In the genomic region with DNA sequence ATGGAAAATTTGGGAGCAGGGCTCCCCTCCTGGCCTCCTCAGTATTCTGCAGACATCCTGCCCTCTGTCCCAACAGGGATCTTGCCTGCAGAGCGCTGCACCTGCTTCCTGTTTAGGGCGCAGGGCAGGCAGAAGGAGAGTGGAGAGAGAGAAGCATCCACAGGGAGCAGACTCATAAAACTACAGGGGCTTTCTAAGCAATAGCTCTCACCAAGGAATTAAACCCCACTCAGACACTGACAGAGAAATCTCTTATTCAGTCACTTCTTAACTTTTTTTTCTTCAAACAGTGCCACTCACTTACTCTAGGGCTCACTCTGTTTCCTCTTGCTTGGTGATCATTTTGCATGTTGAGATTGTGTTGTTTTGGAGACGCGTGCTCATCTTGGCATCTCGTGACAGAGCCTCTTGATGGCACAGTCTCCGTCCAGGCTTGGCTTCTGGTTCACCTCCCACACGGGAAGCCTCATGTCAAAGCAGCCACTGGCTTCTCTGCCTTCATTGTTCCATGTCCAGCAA, we compare ENCODE assay signal across 16 cellular contexts.
DNase-seq lines count a peak whose midpoint lies in the region; ATAC-seq lines count a peak whose summit lies in the region.
"Had no signal": no experiment of that assay in that cellular context is flagged by ENCODE, and none has a peak within 500 bp of the region (broad histone marks: within the 10 kb centered on the region; RNA-seq: fewer than 3 reads in every experiment).

No MANE protein-coding gene starts in this region.

- H3K4me1 ChIP-seq in right cardiac atrium (ENCODE audit: control insufficient read depth, insufficient read depth, low read length) = peaks cover 2% of the 10 kb centered on the region
- H3K4me1 ChIP-seq: SJSA1, testis had no signal

- DNase-seq in DMS53 treated with DMSO at 0.1 percent for 48 hours (lab: John Stamatoyannopoulos, UW; ENCODE audit: unreplicated experiment) (peak; percentile 58), NCI-H2029 treated with DMSO at 0.1 percent for 48 hours (lab: John Stamatoyannopoulos, UW) (peak; percentile 76), NCI-H82 (lab: John Stamatoyannopoulos, UW) (peak; percentile 43), right cardiac atrium (peak in 1 of 3 donors; percentile 52), medulla oblongata (ENCODE audit: extremely low spot score) (no peak), hepatic stellate cell (ENCODE audit: low spot score) (no peak)
- DNase-seq: activated CD4-positive, alpha-beta memory T cell treated with anti-CD3 and anti-CD28 coated beads, Interleukin-2, amount 10 ng/mL, durations not matched to agents 7 days and 5 days; anterior cingulate cortex; EL; left colon; NK-92 treated with Interleukin-12 subunit alpha and Interleukin-12 subunit beta, amount 100 ng/mL, for 24 hours; testis had no signal

- 42% methylated on average over 7 of the region's 7 CpGs for WGBS in right cardiac atrium

- intact Hi-C loops in right cardiac atrium (cut with DNase I) = no loop called here

- ATAC-seq in right cardiac atrium (peak; percentile 34 to 54), GM18861 (IDR thresholded peaks at IDR 0.05; ENCODE audit: unreplicated experiment) (no peak), HG02884 (IDR thresholded peaks at IDR 0.05; ENCODE audit: unreplicated experiment) (no peak)
- ATAC-seq: left colon had no signal

- H3K27me3 ChIP-seq in right cardiac atrium (ENCODE audit: control insufficient read depth, insufficient read depth) = no peaks in the 10 kb centered on the region
- H3K27me3 ChIP-seq: SJSA1, testis had no signal

- no peaks in the 10 kb centered on the region for H3K9me3 ChIP-seq in right cardiac atrium (ENCODE audit: control insufficient read depth, low read length)
- H3K9me3 ChIP-seq: SJSA1, testis had no signal

- H3K27ac ChIP-seq in right cardiac atrium (ENCODE audit: low read length) = no peak overlapping the region
- H3K27ac ChIP-seq: coronary artery, SJSA1, testis had no signal

- no peak overlapping the region for H3K4me3 ChIP-seq in right cardiac atrium (ENCODE audit: low read length)
- H3K4me3 ChIP-seq: coronary artery, SJSA1, testis had no signal

Comparison
In these comparisons a context has a peak if more than half of its experiments do, and no peak if none do; other contexts are left out.
1. DNase-seq: peak in DMS53 treated with DMSO at 0.1 percent for 48 hours (single experiment), NCI-H2029 treated with DMSO at 0.1 percent for 48 hours (single experiment) and NCI-H82 (single experiment); none in medulla oblongata (single experiment) and hepatic stellate cell (single experiment).
2. ATAC-seq: peak in right cardiac atrium (2 of 2); none in GM18861 (single experiment) and HG02884 (single experiment).